ENCODE assay signal across 2 cellular contexts in the genomic region with DNA sequence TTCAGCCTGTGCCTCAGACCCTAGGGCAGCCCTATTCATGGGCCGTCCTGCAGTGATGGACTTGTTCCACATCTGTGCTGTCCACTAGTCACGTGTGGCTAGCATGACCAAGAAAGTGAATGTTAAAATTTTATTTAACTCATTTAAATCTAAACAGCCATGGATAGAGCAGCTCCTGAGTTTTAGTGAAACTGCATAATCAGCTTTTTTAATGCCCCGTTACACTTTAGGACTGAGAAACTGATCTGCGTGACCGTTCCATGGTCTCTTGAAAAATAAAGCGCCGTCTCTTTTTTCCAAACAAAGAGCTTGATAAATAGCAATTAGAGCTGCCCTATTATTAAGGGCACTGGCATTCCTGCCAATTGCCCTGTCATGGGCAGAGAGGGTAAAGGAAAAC.
TF ChIP-seq lines count a peak whose summit lies in the region.

No MANE protein-coding gene starts in this region.

TF ChIP-seq in HepG2, 621 proteins besides CTCF, POLR2A, EP300 and RAD21 (continued from another document):
- TF ChIP-seq MAFK (conservative IDR thresholded peaks at IDR 0.05 in 1 of 2, IDR thresholded peaks at IDR 0.05 in 1 of 2; ENCODE audit: low read length in 2 of 2), result peak; percentile 75 to 88
- TF ChIP-seq, protein P1, sequence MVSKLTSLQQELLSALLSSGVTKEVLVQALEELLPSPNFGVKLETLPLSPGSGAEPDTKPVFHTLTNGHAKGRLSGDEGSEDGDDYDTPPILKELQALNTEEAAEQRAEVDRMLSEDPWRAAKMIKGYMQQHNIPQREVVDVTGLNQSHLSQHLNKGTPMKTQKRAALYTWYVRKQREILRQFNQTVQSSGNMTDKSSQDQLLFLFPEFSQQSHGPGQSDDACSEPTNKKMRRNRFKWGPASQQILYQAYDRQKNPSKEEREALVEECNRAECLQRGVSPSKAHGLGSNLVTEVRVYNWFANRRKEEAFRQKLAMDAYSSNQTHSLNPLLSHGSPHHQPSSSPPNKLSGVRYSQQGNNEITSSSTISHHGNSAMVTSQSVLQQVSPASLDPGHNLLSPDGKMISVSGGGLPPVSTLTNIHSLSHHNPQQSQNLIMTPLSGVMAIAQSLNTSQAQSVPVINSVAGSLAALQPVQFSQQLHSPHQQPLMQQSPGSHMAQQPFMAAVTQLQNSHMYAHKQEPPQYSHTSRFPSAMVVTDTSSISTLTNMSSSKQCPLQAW (CRISPR knock-in tag; IDR thresholded peaks at IDR 0.05), result no peak

TF ChIP-seq in K562, 482 proteins besides CTCF, POLR2A, EP300 and RAD21 (continued from another document):
- TF ChIP-seq, protein P2, sequence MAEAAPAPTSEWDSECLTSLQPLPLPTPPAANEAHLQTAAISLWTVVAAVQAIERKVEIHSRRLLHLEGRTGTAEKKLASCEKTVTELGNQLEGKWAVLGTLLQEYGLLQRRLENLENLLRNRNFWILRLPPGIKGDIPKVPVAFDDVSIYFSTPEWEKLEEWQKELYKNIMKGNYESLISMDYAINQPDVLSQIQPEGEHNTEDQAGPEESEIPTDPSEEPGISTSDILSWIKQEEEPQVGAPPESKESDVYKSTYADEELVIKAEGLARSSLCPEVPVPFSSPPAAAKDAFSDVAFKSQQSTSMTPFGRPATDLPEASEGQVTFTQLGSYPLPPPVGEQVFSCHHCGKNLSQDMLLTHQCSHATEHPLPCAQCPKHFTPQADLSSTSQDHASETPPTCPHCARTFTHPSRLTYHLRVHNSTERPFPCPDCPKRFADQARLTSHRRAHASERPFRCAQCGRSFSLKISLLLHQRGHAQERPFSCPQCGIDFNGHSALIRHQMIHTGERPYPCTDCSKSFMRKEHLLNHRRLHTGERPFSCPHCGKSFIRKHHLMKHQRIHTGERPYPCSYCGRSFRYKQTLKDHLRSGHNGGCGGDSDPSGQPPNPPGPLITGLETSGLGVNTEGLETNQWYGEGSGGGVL (CRISPR knock-in tag; IDR thresholded peaks at IDR 0.05), result no peak
- peak; percentile 51 for TF ChIP-seq MAFF (IDR thresholded peaks at IDR 0.05; ENCODE audit: low read length)
- peak; percentile 53; the same call in 1 of the 2 replicates for TF ChIP-seq MAFG (tag; conservative IDR thresholded peaks at IDR 0.05)
- peak; percentile 47; the same call in 1 of the 2 replicates for TF ChIP-seq MAFK (IDR thresholded peaks at IDR 0.05; ENCODE audit: low read length)
- TF ChIP-seq ZNF316 (IDR thresholded peaks at IDR 0.05), result peak; percentile 38; the same call in 1 of the 2 replicates
